9 cellular contexts compared by ENCODE assay signal in genomic region chr15:39786444-39787056, GRCh38. TPM values are rescaled to one million over a fixed set of nuclear protein-coding genes. Genes with fewer than 3 reads are reported as not detected.
DNase-seq lines count a peak whose midpoint lies in the region; ATAC-seq and TF ChIP-seq lines count a peak whose summit lies in the region.
"Had no signal": no experiment of that assay in that cellular context is flagged by ENCODE, and none has a peak within 500 bp of the region (broad histone marks: within the 10 kb centered on the region; RNA-seq: fewer than 3 reads in every experiment).

No MANE protein-coding gene starts in this region.

- H3K4me3 ChIP-seq in cardiac fibroblast (replicated peaks in 1 of 2; ENCODE audit: low read depth in 2 of 2, low read length in 2 of 2): no peak overlapping the region

- DNase-seq in DMS 273 treated with DMSO at 0.1 percent for 48 hours (lab: John Stamatoyannopoulos, UW) (peak; percentile 8), HT1080 (ENCODE audit: low read depth) (peak; percentile 70), NCI-H82 (lab: John Stamatoyannopoulos, UW) (peak; percentile 74), cardiac fibroblast (ENCODE audit: low read depth in 2 of 2) (peak; percentile 79 to 82), medulla oblongata (ENCODE audit: extremely low spot score) (peak; percentile 74), NK-92 (lab: John Stamatoyannopoulos, UW; ENCODE audit: unreplicated experiment) (no peak)
- DNase-seq: activated B cell treated with CpG ODN at 0.5 μM for 24 hours had no signal

- ATAC-seq in HG03565 (IDR thresholded peaks at IDR 0.05; ENCODE audit: unreplicated experiment) (no peak), HG03378 (IDR thresholded peaks at IDR 0.05; ENCODE audit: unreplicated experiment) (no peak)

- peak; percentile 50 for TF ChIP-seq CTCF in cardiac fibroblast (IDR thresholded peaks at IDR 0.05; ENCODE audit: low read depth, low read length)

RNA-seq across cellular contexts. Expression of gene FSIP1, which starts 3.9 kb away (rescaled TPM):
- total RNA-seq in HT1080 (2014; rRNA removed; shearing (Covaris generic)): 0.43 and 0.93 TPM in 2 replicates
- 0.19 and 0.21 TPM in 2 replicates for polyA plus RNA-seq in HT1080 (2015; cell fraction: cytosol; rRNA removed)
- polyA plus RNA-seq in HT1080 (2015; cell fraction: nucleus; rRNA removed): 0.42 and 0.49 TPM in 2 replicates
